In genomic region chr7:726084-726853, GRCh38 we compare ENCODE assay signal across 1 cellular context.
TF ChIP-seq lines count a peak whose summit lies in the region.

DNAAF5 (plus strand) TSS chr7:726699; CDS start chr7:726721, 22 bp downstream.

TF ChIP-seq in IMR-90, 13 proteins besides CTCF, POLR2A, EP300 and RAD21:
- TF ChIP-seq ELK1 (IDR thresholded peaks at IDR 0.05; ENCODE audit: borderline replicate concordance, low read depth, low read length), result 0 out of 2 replicates have a peak, but pooled peaks have one; percentile 60
- no peak for TF ChIP-seq RCOR1 (IDR thresholded peaks at IDR 0.05; ENCODE audit: insufficient replicate concordance, low read length)
- TF ChIP-seq NFE2L2 (IDR thresholded peaks at IDR 0.05; ENCODE audit: low read depth, low read length), result no peak
- no peak for TF ChIP-seq FOS (IDR thresholded peaks at IDR 0.05; ENCODE audit: low read depth, low read length)
- no peak for TF ChIP-seq MAFK (IDR thresholded peaks at IDR 0.05; ENCODE audit: low read depth, low read length)
- TF ChIP-seq MXI1 (IDR thresholded peaks at IDR 0.05; ENCODE audit: borderline replicate concordance, low read depth, low read length), result peak; percentile 97
- no peak for TF ChIP-seq CEBPB (IDR thresholded peaks at IDR 0.05; ENCODE audit: low read depth, low read length)
- peak; percentile 91; the same call in 1 of the 2 replicates for TF ChIP-seq MAZ (IDR thresholded peaks at IDR 0.05; ENCODE audit: borderline replicate concordance, low read depth, low read length)
- TF ChIP-seq BHLHE40 (IDR thresholded peaks at IDR 0.05; ENCODE audit: low read depth, low read length), result 0 out of 2 replicates have a peak, but pooled peaks have one; percentile 41
- TF ChIP-seq USF2 (IDR thresholded peaks at IDR 0.05; ENCODE audit: low read depth, low read length), result peak; percentile 81
- TF ChIP-seq SMC3 (IDR thresholded peaks at IDR 0.05; ENCODE audit: low read depth, low read length), result no peak
